19 cellular contexts compared by ENCODE assay signal in genomic region chr5:88474574-88474973, GRCh38.
"Had no signal": no experiment of that assay in that cellular context is flagged by ENCODE, and none has a peak within 500 bp of the region (broad histone marks: within the 10 kb centered on the region; RNA-seq: fewer than 3 reads in every experiment).

No MANE protein-coding gene starts in this region.

- H3K27me3 ChIP-seq: neutrophil, pancreas, transverse colon, vagina had no signal

- H3K9me3 ChIP-seq: mucosa of descending colon, neutrophil, pancreas, transverse colon, vagina had no signal

- H3K4me3 ChIP-seq: mucosa of descending colon, pancreas, transverse colon, vagina had no signal

- DNase-seq: activated CD4-positive, alpha-beta T cell treated with anti-CD3 and anti-CD28 coated beads, Interleukin-2, amount 50 U/mL, for 4 hours; activated naive CD4-positive, alpha-beta T cell treated with Interleukin-2 at 50 U/mL for 16 hours; central memory CD4-positive, alpha-beta T cell; left ventricle myocardium superior; mesenchymal stem cell; mucosa of descending colon; naive B cell; pancreas; stimulated activated CD4-positive, alpha-beta T cell treated with anti-CD3 and anti-CD28 coated beads, Interleukin-1b, Interleukin-23, amount 100 ng/mL, for 48 hours; stimulated activated CD8-positive, alpha-beta memory T cell treated with anti-CD3 and anti-CD28 coated beads, Interleukin-4, amount 100 ng/mL, for 48 hours; stimulated activated naive CD4-positive, alpha-beta T cell; SW 1271; T-helper 2 cell; transverse colon; WERI-Rb-1 had no signal

- H3K36me3 ChIP-seq: neutrophil, pancreas, transverse colon, vagina, WERI-Rb-1 had no signal

- H3K27ac Mint-ChIP-seq: activated T-helper 2 cell treated with anti-CD3 and anti-CD28 coated beads, Interferon-gamma antibody, Interleukin-2, Interleukin-4, amounts not matched to agents 10 μg/mL and 5 μg/mL and 100 μg/mL, durations not matched to agents 14 hours and 24 hours and 36 hours had no signal

- H3K4me1 Mint-ChIP-seq: naive B cell had no signal

- H3K27ac ChIP-seq: neutrophil, pancreas, transverse colon, vagina, WERI-Rb-1 had no signal

- ATAC-seq: left ventricle myocardium superior, mucosa of descending colon, pancreas had no signal

- H3K9me3 Mint-ChIP-seq: activated T-helper 2 cell treated with anti-CD3 and anti-CD28 coated beads, Interferon-gamma antibody, Interleukin-2, Interleukin-4, amounts not matched to agents 10 μg/mL and 5 μg/mL and 100 μg/mL, durations not matched to agents 14 hours and 24 hours and 36 hours had no signal

- H3K27me3 Mint-ChIP-seq: brain had no signal

- H3K4me1 ChIP-seq: pancreas, vagina had no signal

- H3K4me3 Mint-ChIP-seq: brain, naive B cell had no signal
